In genomic region chr7:66591058-66591800, GRCh38 we compare ENCODE assay signal across 7 cellular contexts. TPM values are rescaled to one million over a fixed set of nuclear protein-coding genes. Genes with fewer than 3 reads are reported as not detected.
DNase-seq lines count a peak whose midpoint lies in the region; ATAC-seq, FAIRE-seq and TF ChIP-seq lines count a peak whose summit lies in the region.
"Not testable (repeated sequence)": the region's sequence is repeated elsewhere in the genome, so short reads cannot be mapped to it uniquely, and the experiment has no call there.

No MANE protein-coding gene starts in this region.

- in situ Hi-C loops in HepG2 (cut with HindIII; ENCODE audit: extremely low pct_ligation_motif_present, low pct_unique_long_range_greater_than_20kb): not testable (repeated sequence)

- intact Hi-C loops in endothelial cell of umbilical vein (cut with micrococcal nuclease): not testable (repeated sequence)
- intact Hi-C loops in HepG2 (cut with micrococcal nuclease; ENCODE audit: unreplicated experiment) (loop anchor here (5.0 kb wide), 1 partner anchor 36 kb away; the partner anchor contains the start of gene KCTD7), sigmoid colon (cut with DNase I) (loop anchor here (1.0 to 5.0 kb wide), 2 partner anchors 63 to 91 kb away; no protein-coding TSS in a partner anchor)

- H3K4me2 ChIP-seq in endothelial cell of umbilical vein (ENCODE audit: insufficient read depth, low read length) (peak overlapping the region; percentile 81), HepG2 (ENCODE audit: low read depth, low read length) (peak overlapping the region; percentile 82)

- peak overlapping the region; percentile 93 for H2AFZ ChIP-seq in endothelial cell of umbilical vein (ENCODE audit: low read depth, low read length)
- not testable (repeated sequence) for H2AFZ ChIP-seq in HepG2 (ENCODE audit: low read length)

- not testable (repeated sequence) for DNase-seq in NT2/D1 (ENCODE audit: low read depth, low spot score); HepG2 (ENCODE audit: low spot score)
- peak; percentile 6 for DNase-seq in endothelial cell of umbilical vein (ENCODE audit: low read depth, low spot score)
- peak; percentile 66 for DNase-seq in sigmoid colon

- TF ChIP-seq CTCF in endothelial cell of umbilical vein (IDR thresholded peaks at IDR 0.05; ENCODE audit: extremely low read depth in 1 of 2, insufficient read depth in 1 of 2, low read depth in 1 of 2, low read length in 2 of 2); HepG2 (CRISPR knock-in tag; IDR thresholded peaks at IDR 0.05); sigmoid colon (IDR thresholded peaks at IDR 0.05): not testable (repeated sequence)

- H4K20me1 ChIP-seq in endothelial cell of umbilical vein (replicated peaks; ENCODE audit: control insufficient read depth, extremely low read depth, insufficient read depth, low read length): not testable (repeated sequence)
- peaks cover 19% of the 10 kb centered on the region for H4K20me1 ChIP-seq in HepG2 (ENCODE audit: insufficient read depth, low read length)

- not testable (repeated sequence) for H3K9me3 Mint-ChIP-seq in activated T-helper 17 cell treated with anti-CD3 and anti-CD28 coated beads, Interleukin-2, amount 50 U/mL, for 72 hours

- H3K27ac Mint-ChIP-seq in activated T-helper 17 cell treated with anti-CD3 and anti-CD28 coated beads, Interleukin-2, amount 50 U/mL, for 72 hours: peak overlapping the region; percentile 98

- H3K9me1 ChIP-seq in endothelial cell of umbilical vein (replicated peaks; ENCODE audit: control insufficient read depth, extremely low read depth, insufficient read depth, low read length): not testable (repeated sequence)

- H3K4me3 ChIP-seq in NT2/D1 (ENCODE audit: insufficient read length, low read depth) (peak overlapping the region; percentile 88), endothelial cell of umbilical vein (replicated peaks in 1 of 3; ENCODE audit: insufficient read depth in 1 of 3, low read depth in 1 of 3, low read length in 3 of 3) (peak overlapping the region; percentile 59 to 90 (median 79)), HepG2 (replicated peaks in 1 of 3; ENCODE audit: insufficient read depth in 1 of 3, low read depth in 2 of 3, low read length in 3 of 3) (peak overlapping the region; percentile 90 to 98 (median 98)), sigmoid colon (peak overlapping the region; percentile 71 to 94 (median 87))

- WGBS in HepG2 (ENCODE audit: low lambda C conversion rate): under 1% methylated on average over 18 of the region's 35 CpGs
- 1 to 10% methylated on average over 35 of the region's 35 CpGs for WGBS in sigmoid colon, 2 donors

- TF ChIP-seq EP300 in HepG2 (IDR thresholded peaks at IDR 0.05; ENCODE audit: low read depth in 2 of 2, low read length in 2 of 2); HepG2 (CRISPR knock-in tag; IDR thresholded peaks at IDR 0.05; ENCODE audit: borderline replicate concordance); sigmoid colon (IDR thresholded peaks at IDR 0.05): not testable (repeated sequence)

- H3K4me1 ChIP-seq in NT2/D1 (ENCODE audit: insufficient read depth, insufficient read length); endothelial cell of umbilical vein (ENCODE audit: control insufficient read depth, extremely low read depth, insufficient read depth, low read length): not testable (repeated sequence)
- H3K4me1 ChIP-seq in HepG2 (ENCODE audit: insufficient read depth, low read length) (peaks cover 54% of the 10 kb centered on the region), sigmoid colon (peaks cover 0 to 54% (median 43%) of the 10 kb centered on the region in 4 donors)

- not testable (repeated sequence) for H3K27me3 Mint-ChIP-seq in activated T-helper 17 cell treated with anti-CD3 and anti-CD28 coated beads, Interleukin-2, amount 50 U/mL, for 72 hours

- peak overlapping the region; percentile 89 for H3K4me3 Mint-ChIP-seq in activated T-helper 17 cell treated with anti-CD3 and anti-CD28 coated beads, Interleukin-2, amount 50 U/mL, for 72 hours

- dilution Hi-C loops in endothelial cell of umbilical vein (cut with MboI; ENCODE audit: extremely low pct_ligation_motif_present, low sequenced_read_pairs): not testable (repeated sequence)

- H3K36me3 ChIP-seq in NT2/D1 (ENCODE audit: insufficient read depth, insufficient read length, low read length): peaks cover 29% of the 10 kb centered on the region
- not testable (repeated sequence) for H3K36me3 ChIP-seq in endothelial cell of umbilical vein (ENCODE audit: control insufficient read depth in 2 of 2, extremely low read depth in 1 of 2, insufficient read depth in 2 of 2, low read length in 2 of 2); HepG2 (replicated peaks in 1 of 2; ENCODE audit: control insufficient read depth in 1 of 2, insufficient read depth in 2 of 2, low read length in 2 of 2); sigmoid colon

- POLR2A ChIA-PET in endothelial cell of umbilical vein (lab: Charles Lee); HepG2 (lab: Yijun Ruan, JAX): not testable (repeated sequence)

- peaks cover 15% of the 10 kb centered on the region for H3K9me3 ChIP-seq in NT2/D1 (ENCODE audit: insufficient read depth, low read length)
- not testable (repeated sequence) for H3K9me3 ChIP-seq in endothelial cell of umbilical vein (replicated peaks; ENCODE audit: control insufficient read depth, insufficient read depth, low read length); HepG2 (ENCODE audit: low read length); sigmoid colon

- not testable (repeated sequence) for BruUV-seq in endothelial cell of umbilical vein (replicated peaks; lab: Mats Ljungman, UMichigan)
- TSS peak; percentile 54 for BruUV-seq in HepG2 (replicated peaks; lab: Mats Ljungman, UMichigan)

- H3K79me2 ChIP-seq in endothelial cell of umbilical vein (ENCODE audit: control insufficient read depth, insufficient read depth, low read length) (peaks cover 60% of the 10 kb centered on the region), HepG2 (ENCODE audit: insufficient read depth, low read length) (peaks cover 57% of the 10 kb centered on the region)

- H3K9ac ChIP-seq in NT2/D1 (ENCODE audit: insufficient read length, low read depth) (peak overlapping the region; percentile 99), endothelial cell of umbilical vein (replicated peaks; ENCODE audit: extremely low read depth, insufficient read depth, low read length) (peak overlapping the region; percentile 77), HepG2 (ENCODE audit: insufficient read depth, low read depth, low read length) (peak overlapping the region; percentile 94)

- TF ChIP-seq RAD21 in HepG2 (CRISPR knock-in tag; IDR thresholded peaks at IDR 0.05): not testable (repeated sequence)

- not testable (repeated sequence) for TF ChIP-seq POLR2A in endothelial cell of umbilical vein (IDR thresholded peaks at IDR 0.05; ENCODE audit: low read depth, low read length); HepG2 (IDR thresholded peaks at IDR 0.05; ENCODE audit: insufficient read depth in 1 of 2, low read depth in 2 of 2, low read length in 2 of 2); sigmoid colon (IDR thresholded peaks at IDR 0.05)

- CTCF ChIA-PET in endothelial cell of umbilical vein (lab: Charles Lee); HepG2 (lab: Yijun Ruan, JAX; ENCODE audit: low intra/inter-chr PET ratio, low total read pairs): not testable (repeated sequence)

- peaks cover 50% of the 10 kb centered on the region for H3K36me3 Mint-ChIP-seq in activated T-helper 17 cell treated with anti-CD3 and anti-CD28 coated beads, Interleukin-2, amount 50 U/mL, for 72 hours (ENCODE audit: low read depth)

- not testable (repeated sequence) for H3K27me3 ChIP-seq in NT2/D1 (ENCODE audit: insufficient read depth, insufficient read length); endothelial cell of umbilical vein (ENCODE audit: control insufficient read depth in 2 of 2, insufficient read depth in 2 of 2, low read length in 2 of 2); HepG2 (ENCODE audit: control insufficient read depth in 1 of 2, insufficient read depth in 2 of 2, low read length in 2 of 2); sigmoid colon

- peaks cover 30% of the 10 kb centered on the region for H3K4me1 Mint-ChIP-seq in activated T-helper 17 cell treated with anti-CD3 and anti-CD28 coated beads, Interleukin-2, amount 50 U/mL, for 72 hours

- peak; percentile 68 for FAIRE-seq in endothelial cell of umbilical vein (lab: Jason Lieb, UNC)
- not testable (repeated sequence) for FAIRE-seq in HepG2 (lab: Jason Lieb, UNC)

- ATAC-seq in GM18858 (IDR thresholded peaks at IDR 0.05; ENCODE audit: unreplicated experiment) (peak; percentile 2), HG02981 (IDR thresholded peaks at IDR 0.05; ENCODE audit: unreplicated experiment) (peak; percentile 14), HepG2 (peak; percentile 21)
- ATAC-seq in activated T-helper 17 cell treated with anti-CD3 and anti-CD28 coated beads, Interleukin-2, amount 50 U/mL, for 72 hours (replicated peaks): peak; percentile 25

- peak overlapping the region; percentile 83 for H3K27ac ChIP-seq in endothelial cell of umbilical vein (ENCODE audit: insufficient read depth, low read depth, low read length)
- H3K27ac ChIP-seq in HepG2 (ENCODE audit: extremely low read length, insufficient read depth, low read length): peak overlapping the region; percentile 79
- peak overlapping the region; percentile 93 to 99 (median 96) for H3K27ac ChIP-seq in sigmoid colon

RNA-seq across cellular contexts. Expression of gene KCTD7, which starts 37.5 kb away (rescaled TPM):
- 10 to 100 TPM; 14.7 to 15.5 TPM for total RNA-seq in activated T-helper 17 cell treated with anti-CD3 and anti-CD28 coated beads, Interleukin-2, amount 50 U/mL, for 72 hours
- total RNA-seq in endothelial cell of umbilical vein (8.7 and 11.3 TPM in 2 replicates), HepG2 (2016; rRNA removed; fragmentation: Illumina TruSeq; extraction: Trizol) (7.3 and 7.7 TPM in 2 replicates), sigmoid colon (10 to 100 TPM; 15.3 to 23.3 (median 19.6) TPM)
- polyA plus RNA-seq in endothelial cell of umbilical vein (14.1 and 14.9 TPM in 2 replicates), HepG2 (2011; rRNA removed) (13.5 and 17.3 TPM in 2 replicates), sigmoid colon (1 to 10 TPM; 3.2 to 7.3 (median 3.6) TPM)
- polyA plus RNA-seq in endothelial cell of umbilical vein (2011; cell fraction: cytosol; rRNA removed): 8.3 and 10.1 TPM in 2 replicates
- polyA plus RNA-seq in endothelial cell of umbilical vein (2011; cell fraction: nucleus; rRNA removed): 29.6 and 31.9 TPM in 2 replicates
- 4.8 and 5.3 TPM in 2 replicates for polyA plus RNA-seq in endothelial cell of umbilical vein (2012)
- 16.5 and 25.3 TPM in 2 replicates for polyA minus RNA-seq in endothelial cell of umbilical vein
- polyA minus RNA-seq in endothelial cell of umbilical vein (2011; cell fraction: cytosol; rRNA and poly(A)+ RNA removed): 3.9 TPM
- 12.7 and 16.8 TPM in 2 replicates for polyA minus RNA-seq in endothelial cell of umbilical vein (2011; cell fraction: nucleus; rRNA and poly(A)+ RNA removed)
- 2.4 and 3.2 TPM in 2 replicates for total RNA-seq in HepG2 (2016; cell fraction: cytosol; rRNA removed; fragmentation: Illumina TruSeq; extraction: Trizol; ENCODE audit: low read depth)
- 7.3 and 7.8 TPM in 2 replicates for total RNA-seq in HepG2 (2016; cell fraction: insoluble cytoplasmic fraction; rRNA removed; fragmentation: Illumina TruSeq; extraction: Trizol)
- 6.7 and 7.6 TPM in 2 replicates for total RNA-seq in HepG2 (2016; cell fraction: membrane; rRNA removed; fragmentation: Illumina TruSeq; extraction: Trizol)
- 6.7 and 8.8 TPM in 2 replicates for total RNA-seq in HepG2 (2016; cell fraction: nucleus; rRNA removed; fragmentation: Illumina TruSeq; extraction: Trizol)
- 10.1 and 11.5 TPM in 2 replicates for polyA plus RNA-seq in HepG2 (2011; cell fraction: cytosol; rRNA removed)
- polyA plus RNA-seq in HepG2 (2011; cell fraction: nucleus; rRNA removed): 42.5 and 49.3 TPM in 2 replicates
- 7.8 and 8.2 TPM in 2 replicates for polyA plus RNA-seq in HepG2 (2012)
- polyA plus RNA-seq in HepG2 (2016; cell fraction: cytosol; fragmentation: Illumina TruSeq; extraction: Trizol; ENCODE audit: low read depth): 3.2 and 3.4 TPM in 2 replicates
- polyA plus RNA-seq in HepG2 (2016; cell fraction: insoluble cytoplasmic fraction; fragmentation: Illumina TruSeq; extraction: Trizol; ENCODE audit: low read depth): 7.2 and 8.3 TPM in 2 replicates
- polyA plus RNA-seq in HepG2 (2016; cell fraction: membrane; fragmentation: Illumina TruSeq; extraction: Trizol; ENCODE audit: low read depth): 5.2 and 5.4 TPM in 2 replicates
- polyA plus RNA-seq in HepG2 (2016; cell fraction: nucleus; fragmentation: Illumina TruSeq; extraction: Trizol; ENCODE audit: insufficient read depth, low read depth): 13.1 and 16.6 TPM in 2 replicates
- 18.1 and 37.2 TPM in 2 replicates for polyA minus RNA-seq in HepG2 (2011; rRNA and poly(A)+ RNA removed; ENCODE audit: low replicate concordance)
- 6.1 and 7.2 TPM in 2 replicates for polyA minus RNA-seq in HepG2 (2011; cell fraction: cytosol; rRNA and poly(A)+ RNA removed)
- polyA minus RNA-seq in HepG2 (2011; cell fraction: nucleus; rRNA and poly(A)+ RNA removed): 15.7 and 20.1 TPM in 2 replicates
